9 cellular contexts compared by ENCODE assay signal in genomic region chr13:80977168-80977567, GRCh38.
"Had no signal": no experiment of that assay in that cellular context is flagged by ENCODE, and none has a peak within 500 bp of the region (broad histone marks: within the 10 kb centered on the region; RNA-seq: fewer than 3 reads in every experiment).

No MANE protein-coding gene starts in this region.

- H3K4me3 ChIP-seq: HAP-1 had no signal

- DNase-seq: GOT3, H7, HFFc6, KBM-7 had no signal

- H3K36me3 Mint-ChIP-seq: IgD-negative memory B cell had no signal

- H3K4me3 Mint-ChIP-seq: HFFc6, IgD-negative memory B cell had no signal

- H3K27ac Mint-ChIP-seq: HFFc6, IgD-negative memory B cell had no signal

- H3K4me1 Mint-ChIP-seq: IgD-negative memory B cell had no signal

- H3K9me3 Mint-ChIP-seq: HFFc6 had no signal

- H3K36me3 ChIP-seq: HAP-1 had no signal

- H3K4me1 ChIP-seq: HAP-1 had no signal

- H3K27ac ChIP-seq: HL-60 had no signal

- H3K27me3 Mint-ChIP-seq: IgD-negative memory B cell had no signal

- H3K9me3 ChIP-seq: HAP-1 had no signal

- ATAC-seq: HCT116, HepG2 had no signal
